1 cellular context compared by ENCODE assay signal in the genomic region with DNA sequence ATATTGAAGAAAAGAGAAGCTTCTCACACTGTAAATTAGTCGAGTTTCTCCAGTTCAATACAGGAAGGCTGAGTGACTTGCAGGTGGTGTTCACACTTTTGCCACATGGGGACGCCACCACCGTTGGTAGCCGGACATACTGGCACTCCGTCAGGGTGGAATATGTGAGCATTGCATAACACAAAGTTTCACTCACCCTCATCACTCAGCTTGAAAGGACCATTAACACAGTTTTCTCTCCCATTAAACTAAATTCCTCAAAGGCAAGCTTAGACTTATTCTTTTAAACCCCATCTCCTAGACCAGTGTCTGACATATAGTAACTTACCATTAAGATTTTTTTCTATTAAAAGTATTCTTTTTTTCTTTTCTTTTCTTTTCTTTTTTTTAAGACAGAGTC.
TF ChIP-seq lines count a peak whose summit lies in the region.

No MANE protein-coding gene starts in this region.

TF ChIP-seq in HepG2, 621 proteins besides CTCF, POLR2A, EP300 and RAD21 (continued from another document and continues in another):
- TF ChIP-seq ZNF142 (CRISPR knock-in tag; IDR thresholded peaks at IDR 0.05): no peak
- no peak for TF ChIP-seq SMARCC2 (IDR thresholded peaks at IDR 0.05)
- no peak for TF ChIP-seq HNRNPUL1 (IDR thresholded peaks at IDR 0.05; ENCODE audit: low read depth, low read length)
- TF ChIP-seq FOSL2 (CRISPR knock-in tag; IDR thresholded peaks at IDR 0.05): peak; percentile 81
- TF ChIP-seq CAMTA2 (CRISPR knock-in tag; IDR thresholded peaks at IDR 0.05; ENCODE audit: borderline replicate concordance): no peak
- no peak for TF ChIP-seq SOX13 (IDR thresholded peaks at IDR 0.05)
- peak in 1 of 2 experiments; percentile 51; a peak in 2 of 4 replicates for TF ChIP-seq SOX13 (CRISPR knock-in tag; conservative IDR thresholded peaks at IDR 0.05 in 1 of 2, IDR thresholded peaks at IDR 0.05 in 1 of 2)
- TF ChIP-seq CENPT (CRISPR knock-in tag; IDR thresholded peaks at IDR 0.05; ENCODE audit: low read depth): no peak
- TF ChIP-seq PHF5A (CRISPR knock-in tag; IDR thresholded peaks at IDR 0.05; ENCODE audit: low read depth, unreplicated experiment): peak; percentile 54
- no peak for TF ChIP-seq GABPA (IDR thresholded peaks at IDR 0.05; ENCODE audit: low read depth, low read length)
- peak; percentile 8; the same call in 1 of the 2 replicates for TF ChIP-seq GABPA (CRISPR knock-in tag; IDR thresholded peaks at IDR 0.05; ENCODE audit: low read depth)
- TF ChIP-seq ZNF441 (CRISPR knock-in tag; IDR thresholded peaks at IDR 0.05; ENCODE audit: borderline replicate concordance): no peak
- TF ChIP-seq NRL (CRISPR knock-in tag; IDR thresholded peaks at IDR 0.05; ENCODE audit: borderline replicate concordance): no peak
- TF ChIP-seq ZNF597 (CRISPR knock-in tag; IDR thresholded peaks at IDR 0.05): no peak
- TF ChIP-seq ONECUT2 (CRISPR knock-in tag; IDR thresholded peaks at IDR 0.05): no peak
- no peak for TF ChIP-seq ZNF44 (CRISPR knock-in tag; IDR thresholded peaks at IDR 0.05)
- no peak for TF ChIP-seq ZFX (CRISPR knock-in tag; IDR thresholded peaks at IDR 0.05; ENCODE audit: low read depth)
- TF ChIP-seq SRSF1 (optimal IDR thresholded peaks at IDR 0.05; ENCODE audit: low read depth, low read length): no peak
- no peak for TF ChIP-seq JUNB (CRISPR knock-in tag; IDR thresholded peaks at IDR 0.05; ENCODE audit: borderline replicate concordance)
- TF ChIP-seq ZBTB7A (CRISPR knock-in tag; IDR thresholded peaks at IDR 0.05): 0 out of 2 replicates have a peak, but pooled peaks have one; percentile 18
- no peak for TF ChIP-seq CHD2 (IDR thresholded peaks at IDR 0.05; ENCODE audit: low read depth, low read length)
- no peak for TF ChIP-seq ZNF451 (CRISPR knock-in tag; IDR thresholded peaks at IDR 0.05)
- TF ChIP-seq MTA1 (CRISPR knock-in tag; IDR thresholded peaks at IDR 0.05; ENCODE audit: borderline replicate concordance): no peak
- no peak for TF ChIP-seq ZNF572 (CRISPR knock-in tag; IDR thresholded peaks at IDR 0.05)
- TF ChIP-seq ZNF704 (CRISPR knock-in tag; IDR thresholded peaks at IDR 0.05; ENCODE audit: borderline replicate concordance): no peak
- TF ChIP-seq ZNF232 (CRISPR knock-in tag; IDR thresholded peaks at IDR 0.05; ENCODE audit: borderline replicate concordance): no peak
- TF ChIP-seq SIN3B (IDR thresholded peaks at IDR 0.05; ENCODE audit: low read length): 0 out of 2 replicates have a peak, but pooled peaks have one; percentile 40
- TF ChIP-seq KDM4B (CRISPR knock-in tag; IDR thresholded peaks at IDR 0.05): peak; percentile 78; the same call in 1 of the 2 replicates
- TF ChIP-seq ZNF230 (CRISPR knock-in tag; IDR thresholded peaks at IDR 0.05): no peak
- TF ChIP-seq REPIN1 (CRISPR knock-in tag; IDR thresholded peaks at IDR 0.05; ENCODE audit: borderline replicate concordance, low read depth): no peak
- TF ChIP-seq ZNF296 (CRISPR knock-in tag; conservative IDR thresholded peaks at IDR 0.05): no peak
- TF ChIP-seq ZNF275 (CRISPR knock-in tag; IDR thresholded peaks at IDR 0.05; ENCODE audit: borderline replicate concordance): no peak
- TF ChIP-seq SAFB2 (CRISPR knock-in tag; IDR thresholded peaks at IDR 0.05; ENCODE audit: borderline replicate concordance, low read depth): no peak
- TF ChIP-seq ZNF740 (CRISPR knock-in tag; IDR thresholded peaks at IDR 0.05): no peak
- TF ChIP-seq ZNF556 (CRISPR knock-in tag; IDR thresholded peaks at IDR 0.05; ENCODE audit: borderline replicate concordance): no peak
- TF ChIP-seq EED (CRISPR knock-in tag; IDR thresholded peaks at IDR 0.05): no peak
- TF ChIP-seq JARID2 (CRISPR knock-in tag; IDR thresholded peaks at IDR 0.05; ENCODE audit: insufficient replicate concordance): no peak
- TF ChIP-seq CBX1 (IDR thresholded peaks at IDR 0.05; ENCODE audit: low read depth): no peak
- no peak for TF ChIP-seq SSRP1 (CRISPR knock-in tag; IDR thresholded peaks at IDR 0.05)
- TF ChIP-seq, protein P1, sequence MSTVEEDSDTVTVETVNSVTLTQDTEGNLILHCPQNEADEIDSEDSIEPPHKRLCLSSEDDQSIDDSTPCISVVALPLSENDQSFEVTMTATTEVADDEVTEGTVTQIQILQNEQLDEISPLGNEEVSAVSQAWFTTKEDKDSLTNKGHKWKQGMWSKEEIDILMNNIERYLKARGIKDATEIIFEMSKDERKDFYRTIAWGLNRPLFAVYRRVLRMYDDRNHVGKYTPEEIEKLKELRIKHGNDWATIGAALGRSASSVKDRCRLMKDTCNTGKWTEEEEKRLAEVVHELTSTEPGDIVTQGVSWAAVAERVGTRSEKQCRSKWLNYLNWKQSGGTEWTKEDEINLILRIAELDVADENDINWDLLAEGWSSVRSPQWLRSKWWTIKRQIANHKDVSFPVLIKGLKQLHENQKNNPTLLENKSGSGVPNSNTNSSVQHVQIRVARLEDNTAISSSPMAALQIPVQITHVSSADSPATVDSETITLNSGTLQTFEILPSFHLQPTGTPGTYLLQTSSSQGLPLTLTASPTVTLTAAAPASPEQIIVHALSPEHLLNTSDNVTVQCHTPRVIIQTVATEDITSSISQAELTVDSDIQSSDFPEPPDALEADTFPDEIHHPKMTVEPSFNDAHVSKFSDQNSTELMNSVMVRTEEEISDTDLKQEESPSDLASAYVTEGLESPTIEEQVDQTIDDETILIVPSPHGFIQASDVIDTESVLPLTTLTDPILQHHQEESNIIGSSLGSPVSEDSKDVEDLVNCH (CRISPR knock-in tag; IDR thresholded peaks at IDR 0.05): no peak
- TF ChIP-seq IKZF5 (CRISPR knock-in tag; IDR thresholded peaks at IDR 0.05): peak; percentile 55; the same call in 1 of the 2 replicates
- TF ChIP-seq, protein P2, sequence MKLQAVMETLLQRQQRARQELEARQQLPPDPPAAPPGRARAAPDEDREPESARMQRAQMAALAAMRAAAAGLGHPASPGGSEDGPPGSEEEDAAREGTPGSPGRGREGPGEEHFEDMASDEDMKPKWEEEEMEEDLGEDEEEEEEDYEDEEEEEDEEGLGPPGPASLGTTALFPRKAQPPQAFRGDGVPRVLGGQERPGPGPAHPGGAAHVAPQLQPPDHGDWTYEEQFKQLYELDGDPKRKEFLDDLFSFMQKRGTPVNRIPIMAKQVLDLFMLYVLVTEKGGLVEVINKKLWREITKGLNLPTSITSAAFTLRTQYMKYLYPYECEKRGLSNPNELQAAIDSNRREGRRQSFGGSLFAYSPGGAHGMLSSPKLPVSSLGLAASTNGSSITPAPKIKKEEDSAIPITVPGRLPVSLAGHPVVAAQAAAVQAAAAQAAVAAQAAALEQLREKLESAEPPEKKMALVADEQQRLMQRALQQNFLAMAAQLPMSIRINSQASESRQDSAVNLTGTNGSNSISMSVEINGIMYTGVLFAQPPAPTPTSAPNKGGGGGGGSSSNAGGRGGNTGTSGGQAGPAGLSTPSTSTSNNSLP (IDR thresholded peaks at IDR 0.05; ENCODE audit: low read depth, low read length): peak; percentile 75
- no peak for TF ChIP-seq ZFP36 (IDR thresholded peaks at IDR 0.05; ENCODE audit: borderline replicate concordance, low read depth, low read length, partially characterized antibody)
- TF ChIP-seq ZNF720 (CRISPR knock-in tag; IDR thresholded peaks at IDR 0.05): no peak
- TF ChIP-seq SAP130 (CRISPR knock-in tag; IDR thresholded peaks at IDR 0.05; ENCODE audit: low read depth): peak; percentile 60; the same call in 1 of the 2 replicates
- no peak for TF ChIP-seq MAF1 (CRISPR knock-in tag; IDR thresholded peaks at IDR 0.05; ENCODE audit: borderline replicate concordance)
- no peak for TF ChIP-seq TERF1 (CRISPR knock-in tag; IDR thresholded peaks at IDR 0.05)
- TF ChIP-seq ATM (IDR thresholded peaks at IDR 0.05; ENCODE audit: borderline replicate concordance): peak; percentile 55; the same call in 1 of the 2 replicates
- no peak for TF ChIP-seq REL (CRISPR knock-in tag; conservative IDR thresholded peaks at IDR 0.05)
- no peak; the same call in 1 of the 2 replicates for TF ChIP-seq ZNF7 (CRISPR knock-in tag; IDR thresholded peaks at IDR 0.05)
- no peak for TF ChIP-seq ZNF850 (CRISPR knock-in tag; conservative IDR thresholded peaks at IDR 0.05)
- TF ChIP-seq RXRA (CRISPR knock-in tag; IDR thresholded peaks at IDR 0.05): peak; percentile 49; the same call in 1 of the 2 replicates
